11 cellular contexts compared by ENCODE assay signal in genomic region chr20:47275548-47275947, GRCh38.
A peak's percentile ranks its signal among the peaks of the same experiment; 100 is the strongest.
DNase-seq lines count a peak whose midpoint lies in the region; ATAC-seq and TF ChIP-seq lines count a peak whose summit lies in the region.
"Had no signal": no experiment of that assay in that cellular context is flagged by ENCODE, and none has a peak within 500 bp of the region (broad histone marks: within the 10 kb centered on the region; RNA-seq: fewer than 3 reads in every experiment).

No MANE protein-coding gene starts in this region.

- H3K4me1 Mint-ChIP-seq in activated naive CD4-positive, alpha-beta T cell treated with anti-CD3 and anti-CD28 coated beads for 36 hours (ENCODE audit: low read depth), result peaks cover 44% of the 10 kb centered on the region
- H3K4me1 Mint-ChIP-seq in CD8-positive, alpha-beta memory T cell, result peaks cover 10 to 20% (median 20%) of the 10 kb centered on the region in 3 donors

- H3K9me3 ChIP-seq in adipocyte (ENCODE audit: control insufficient read depth, low read length), result no peaks in the 10 kb centered on the region
- H3K9me3 ChIP-seq in muscle layer of duodenum (ENCODE audit: control insufficient read depth in 1 of 2, low read length in 2 of 2), result no peaks in the 10 kb centered on the region
- H3K9me3 ChIP-seq in tibial artery, result no peaks in the 10 kb centered on the region
- H3K9me3 ChIP-seq in CD8-positive, alpha-beta memory T cell (ENCODE audit: low read length), result no peaks in the 10 kb centered on the region

- H3K27me3 ChIP-seq in adipocyte (replicated peaks; ENCODE audit: control insufficient read depth, insufficient read depth, low read length) (no peaks in the 10 kb centered on the region), muscle layer of duodenum (ENCODE audit: low read depth, low read length) (no peaks in the 10 kb centered on the region), tibial artery (no peaks in the 10 kb centered on the region)
- no peaks in the 10 kb centered on the region for H3K27me3 ChIP-seq in CD8-positive, alpha-beta memory T cell (ENCODE audit: insufficient read depth, low read length, poor library complexity, severe bottlenecking)

- CTCF ChIA-PET in activated naive CD4-positive, alpha-beta T cell treated with anti-CD3 and anti-CD28 coated beads for 36 hours (lab: Charles Lee), result interaction anchor here (1.3 to 10.3 kb wide), 3 partner anchors 41 to 345 kb away, joined by 4 to 391 read pairs (median 8); no protein-coding TSS in a partner anchor
- CTCF ChIA-PET in CD8-positive, alpha-beta memory T cell (lab: Charles Lee), result interaction anchor here (1.4 to 8.8 kb wide), 2 partner anchors 107 to 345 kb away, joined by 5 to 361 read pairs; no protein-coding TSS in a partner anchor

- H3K27ac ChIP-seq in muscle layer of duodenum (ENCODE audit: low read length), result peak overlapping the region; percentile 96
- peak overlapping the region; percentile 90 to 94 for H3K27ac ChIP-seq in tibial artery
- H3K27ac ChIP-seq in CD8-positive, alpha-beta memory T cell (ENCODE audit: low read depth, low read length), result no peak overlapping the region

- intact Hi-C loops in activated naive CD4-positive, alpha-beta T cell treated with anti-CD3 and anti-CD28 coated beads for 36 hours (cut with micrococcal nuclease), result no loop called here
- intact Hi-C loops in tibial artery (cut with DNase I; ENCODE audit: low total_unique reads), result loop anchor here (5.0 to 10.0 kb wide), 2 partner anchors 42 to 189 kb away; no protein-coding TSS in a partner anchor

- no peak for TF ChIP-seq CTCF in tibial artery (IDR thresholded peaks at IDR 0.05)

- H3K27ac Mint-ChIP-seq in activated naive CD4-positive, alpha-beta T cell treated with anti-CD3 and anti-CD28 coated beads for 36 hours, result peak overlapping the region; percentile 96
- peak overlapping the region in 3 of 8 donors; percentile 17 to 59 (median 45) for H3K27ac Mint-ChIP-seq in CD8-positive, alpha-beta memory T cell

- DNase-seq in activated naive CD4-positive, alpha-beta T cell treated with anti-CD3 and anti-CD28 coated beads for 36 hours, result no peak
- DNase-seq in activated naive CD4-positive, alpha-beta T cell treated with Interleukin-2 at 50 U/mL for 16 hours, result no peak
- DNase-seq in adipocyte (ENCODE audit: low read depth) (no peak), tibial artery (no peak), NCI-H2029 treated with DMSO at 0.1 percent for 48 hours (lab: John Stamatoyannopoulos, UW) (no peak)
- DNase-seq in CD8-positive, alpha-beta memory T cell, result no peak
- DNase-seq: activated T-cell treated with anti-CD3 and anti-CD28 coated beads for 4 hours, GF-D8, NCI-H1694 had no signal

- H3K27me3 Mint-ChIP-seq in activated naive CD4-positive, alpha-beta T cell treated with anti-CD3 and anti-CD28 coated beads for 36 hours (ENCODE audit: low read depth), result no peaks in the 10 kb centered on the region
- no peaks in the 10 kb centered on the region for H3K27me3 Mint-ChIP-seq in CD8-positive, alpha-beta memory T cell

- POLR2A ChIA-PET in CD8-positive, alpha-beta memory T cell (lab: Charles Lee), result no interaction called here

- H3K9ac ChIP-seq in adipocyte (ENCODE audit: low read length), result peak overlapping the region; percentile 88

- no peak for ATAC-seq in HG03025 (IDR thresholded peaks at IDR 0.05; ENCODE audit: low FRiP score, unreplicated experiment)

- H3K4me3 ChIP-seq in adipocyte (ENCODE audit: low read length) (no peak overlapping the region), muscle layer of duodenum (ENCODE audit: low read depth in 1 of 2, low read length in 2 of 2) (no peak overlapping the region), tibial artery (no peak overlapping the region)
- H3K4me3 ChIP-seq in CD8-positive, alpha-beta memory T cell (ENCODE audit: low read length), result no peak overlapping the region

- H3K9me3 Mint-ChIP-seq in activated naive CD4-positive, alpha-beta T cell treated with anti-CD3 and anti-CD28 coated beads for 36 hours, result no peaks in the 10 kb centered on the region
- H3K9me3 Mint-ChIP-seq in CD8-positive, alpha-beta memory T cell, result peaks cover 0 to 1% (median 0%) of the 10 kb centered on the region in 5 donors

- H3K4me1 ChIP-seq in adipocyte (ENCODE audit: control insufficient read depth, insufficient read depth, low read length) (peaks cover 66% of the 10 kb centered on the region), muscle layer of duodenum (ENCODE audit: control insufficient read depth in 1 of 2, insufficient read depth in 2 of 2, low read length in 2 of 2) (peaks cover 6 to 20% of the 10 kb centered on the region in 2 donors), tibial artery (peaks cover 3 to 68% (median 57%) of the 10 kb centered on the region in 4 donors)
- no peaks in the 10 kb centered on the region for H3K4me1 ChIP-seq in CD8-positive, alpha-beta memory T cell (ENCODE audit: insufficient read depth, low read length)

- H3K36me3 Mint-ChIP-seq in activated naive CD4-positive, alpha-beta T cell treated with anti-CD3 and anti-CD28 coated beads for 36 hours (ENCODE audit: low read depth), result peaks cover 30% of the 10 kb centered on the region
- H3K36me3 Mint-ChIP-seq in CD8-positive, alpha-beta memory T cell, result peaks cover 0 to 80% (median 12%) of the 10 kb centered on the region in 3 donors

- H3K36me3 ChIP-seq in adipocyte (ENCODE audit: control insufficient read depth, insufficient read depth, low read length, severe bottlenecking), result peaks cover 43% of the 10 kb centered on the region
- H3K36me3 ChIP-seq in muscle layer of duodenum (ENCODE audit: control insufficient read depth in 1 of 2, insufficient read depth in 2 of 2, low read length in 2 of 2), result peaks cover 22 to 28% of the 10 kb centered on the region in 2 donors
- H3K36me3 ChIP-seq in tibial artery, result peaks cover 0 to 20% (median 9%) of the 10 kb centered on the region in 3 donors
- peaks cover 14% of the 10 kb centered on the region for H3K36me3 ChIP-seq in CD8-positive, alpha-beta memory T cell (ENCODE audit: insufficient read depth, low read length)

- H3K4me3 Mint-ChIP-seq in activated naive CD4-positive, alpha-beta T cell treated with anti-CD3 and anti-CD28 coated beads for 36 hours, result no peak overlapping the region
- no peak overlapping the region for H3K4me3 Mint-ChIP-seq in CD8-positive, alpha-beta memory T cell
